Comparison of ENCODE assay signal across 9 cellular contexts in the genomic region with DNA sequence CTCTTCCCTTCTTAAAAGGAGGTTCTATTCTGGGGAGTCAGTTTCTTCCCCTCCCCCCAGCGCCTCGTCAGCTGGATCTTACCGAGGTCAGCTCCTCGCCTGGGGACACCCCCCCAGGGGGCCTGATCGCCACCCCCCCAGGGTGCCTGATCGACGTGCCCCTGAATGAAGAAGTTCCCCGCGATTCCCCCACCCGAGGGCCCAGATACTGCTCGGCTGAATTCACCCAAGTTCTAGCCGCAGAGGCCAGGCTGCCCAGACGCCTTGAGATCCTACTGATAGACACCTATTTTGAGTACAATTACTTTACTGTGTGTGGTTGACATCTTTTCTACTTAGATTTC. TPM values are rescaled to one million over a fixed set of nuclear protein-coding genes. Genes with fewer than 3 reads are reported as not detected.
A peak's percentile ranks its signal among the peaks of the same experiment; 100 is the strongest.
DNase-seq lines count a peak whose midpoint lies in the region; ATAC-seq and TF ChIP-seq lines count a peak whose summit lies in the region.
"Had no signal": no experiment of that assay in that cellular context is flagged by ENCODE, and none has a peak within 500 bp of the region (broad histone marks: within the 10 kb centered on the region; RNA-seq: fewer than 3 reads in every experiment).

No MANE protein-coding gene starts in this region.

- H3K36me3 ChIP-seq in kidney epithelial cell (ENCODE audit: control insufficient read depth, insufficient read depth, low read length) = peaks cover 2% of the 10 kb centered on the region
- H3K36me3 ChIP-seq in thymus (ENCODE audit: control insufficient read depth, insufficient read depth) = no peaks in the 10 kb centered on the region

- no peaks in the 10 kb centered on the region for H3K36me3 Mint-ChIP-seq in activated CD4-positive, alpha-beta T cell treated with anti-CD3 and anti-CD28 coated beads for 36 hours (ENCODE audit: low read depth)
- H3K36me3 Mint-ChIP-seq in activated naive CD4-positive, alpha-beta T cell treated with anti-CD3 and anti-CD28 coated beads, Interleukin-2, amount 50 U/mL, for 72 hours = peaks cover 0 to 6% of the 10 kb centered on the region in 2 donors

- peaks cover 16% of the 10 kb centered on the region for H3K4me1 ChIP-seq in thymus (ENCODE audit: control insufficient read depth, insufficient read depth, low read length)

- H3K27me3 ChIP-seq in kidney epithelial cell (ENCODE audit: control insufficient read depth, insufficient read depth, low read length) = no peaks in the 10 kb centered on the region
- no peaks in the 10 kb centered on the region for H3K27me3 ChIP-seq in thymus (ENCODE audit: control insufficient read depth, insufficient read depth)

- no peaks in the 10 kb centered on the region for H3K9me3 Mint-ChIP-seq in activated CD4-positive, alpha-beta T cell treated with anti-CD3 and anti-CD28 coated beads for 36 hours (ENCODE audit: low read depth)
- no peaks in the 10 kb centered on the region for H3K9me3 Mint-ChIP-seq in activated naive CD4-positive, alpha-beta T cell treated with anti-CD3 and anti-CD28 coated beads, Interleukin-2, amount 50 U/mL, for 72 hours

- H3K4me3 Mint-ChIP-seq in activated CD4-positive, alpha-beta T cell treated with anti-CD3 and anti-CD28 coated beads for 36 hours = peak overlapping the region; percentile 74

- DNase-seq in activated CD4-positive, alpha-beta T cell treated with anti-CD3 and anti-CD28 coated beads for 36 hours = no peak
- DNase-seq in activated CD4-positive, alpha-beta T cell treated with anti-CD3 and anti-CD28 coated beads for 4 hours = no peak
- DNase-seq in activated naive CD4-positive, alpha-beta T cell treated with anti-CD3 and anti-CD28 coated beads, Interleukin-2, amount 50 U/mL, for 72 hours (ENCODE audit: low spot score in 2 of 2) = no peak
- no peak for DNase-seq in kidney epithelial cell (ENCODE audit: low read depth)
- DNase-seq in COLO829 (ENCODE audit: low spot score) = no peak
- no peak for DNase-seq in NCI-H2107 (lab: John Stamatoyannopoulos, UW)
- DNase-seq in DMS 273 (lab: John Stamatoyannopoulos, UW; ENCODE audit: unreplicated experiment) = no peak
- DNase-seq: NCI-H748 treated with DMSO at 0.1 percent for 48 hours had no signal

- no peak overlapping the region for H3K27ac Mint-ChIP-seq in activated CD4-positive, alpha-beta T cell treated with anti-CD3 and anti-CD28 coated beads for 36 hours
- peak overlapping the region; percentile 1 to 73 for H3K27ac Mint-ChIP-seq in activated naive CD4-positive, alpha-beta T cell treated with anti-CD3 and anti-CD28 coated beads, Interleukin-2, amount 50 U/mL, for 72 hours

- WGBS in thymus = 30% methylated on average over 13 of the region's 13 CpGs

- H3K4me3 ChIP-seq in kidney epithelial cell (ENCODE audit: low read depth, low read length) (peak overlapping the region; percentile 61), thymus (ENCODE audit: low read length) (peak overlapping the region; percentile 85)

- CTCF ChIA-PET in activated CD4-positive, alpha-beta T cell treated with anti-CD3 and anti-CD28 coated beads for 36 hours (lab: Charles Lee) = interaction anchor here (1.0 to 1.3 kb wide), 2 partner anchors 10 to 61 kb away, joined by 3 read pairs; no protein-coding TSS in a partner anchor

- no peaks in the 10 kb centered on the region for H3K9me3 ChIP-seq in thymus (ENCODE audit: control insufficient read depth)

- H3K27me3 Mint-ChIP-seq in activated CD4-positive, alpha-beta T cell treated with anti-CD3 and anti-CD28 coated beads for 36 hours = peaks cover 5% of the 10 kb centered on the region

- no peak for ATAC-seq in activated CD4-positive, alpha-beta T cell treated with anti-CD3 and anti-CD28 coated beads for 36 hours
- ATAC-seq in activated naive CD4-positive, alpha-beta T cell treated with anti-CD3 and anti-CD28 coated beads, Interleukin-2, amount 50 U/mL, for 72 hours = no peak

- TF ChIP-seq CTCF in kidney epithelial cell (IDR thresholded peaks at IDR 0.05; ENCODE audit: insufficient read depth, low read length, poor library complexity, severe bottlenecking) = no peak

- H3K27ac ChIP-seq in thymus (ENCODE audit: low read depth) = no peak overlapping the region

- POLR2A ChIA-PET in activated CD4-positive, alpha-beta T cell treated with anti-CD3 and anti-CD28 coated beads for 36 hours (lab: Charles Lee) = no interaction called here

- intact Hi-C loops in activated CD4-positive, alpha-beta T cell treated with anti-CD3 and anti-CD28 coated beads for 36 hours (cut with DNase I, micrococcal nuclease) = loop anchor here (5.0 to 10.0 kb wide), 2 partner anchors 35 to 878 kb away; partner anchors contain the start of gene UBE2I (in 1 of the 2)

- peaks cover 30% of the 10 kb centered on the region for H3K4me1 Mint-ChIP-seq in activated CD4-positive, alpha-beta T cell treated with anti-CD3 and anti-CD28 coated beads for 36 hours

RNA-seq across cellular contexts. Expression of gene RAB11FIP3, which starts 1.4 kb away (rescaled TPM):
- total RNA-seq in activated CD4-positive, alpha-beta T cell treated with anti-CD3 and anti-CD28 coated beads for 36 hours = 10 to 100 TPM; 14.2 to 17.0 TPM
- 10 to 100 TPM; 18.6 to 32.0 TPM for total RNA-seq in activated naive CD4-positive, alpha-beta T cell treated with anti-CD3 and anti-CD28 coated beads, Interleukin-2, amount 50 U/mL, for 72 hours
- 34.5 and 36.2 TPM in 2 replicates for total RNA-seq in kidney epithelial cell
- 26.7 TPM for polyA plus RNA-seq in thymus

RNA-seq across cellular contexts. Expression of gene DECR2, which starts 25.2 kb away (rescaled TPM):
- total RNA-seq in activated CD4-positive, alpha-beta T cell treated with anti-CD3 and anti-CD28 coated beads for 36 hours = 10 to 100 TPM; 11.5 to 13.0 TPM
- total RNA-seq in activated naive CD4-positive, alpha-beta T cell treated with anti-CD3 and anti-CD28 coated beads, Interleukin-2, amount 50 U/mL, for 72 hours = 10 to 100 TPM; 12.6 to 14.6 TPM
- total RNA-seq in kidney epithelial cell = 15.1 and 27.0 TPM in 2 replicates
- 14.2 TPM for polyA plus RNA-seq in thymus

RNA-seq across cellular contexts. Expression of gene NME4, which starts 29.9 kb away (rescaled TPM):
- 10 to 100 TPM; 55.9 to 72.1 TPM for total RNA-seq in activated CD4-positive, alpha-beta T cell treated with anti-CD3 and anti-CD28 coated beads for 36 hours
- 10 to 100 TPM; 15.6 to 58.4 TPM for total RNA-seq in activated naive CD4-positive, alpha-beta T cell treated with anti-CD3 and anti-CD28 coated beads, Interleukin-2, amount 50 U/mL, for 72 hours
- 97.2 and 126 TPM in 2 replicates for total RNA-seq in kidney epithelial cell
- polyA plus RNA-seq in thymus = 34.4 TPM

RNA-seq across cellular contexts. Expression of gene PGAP6, which starts 45.1 kb away (rescaled TPM):
- 10 to 100 TPM; 22.9 to 40.8 TPM for total RNA-seq in activated CD4-positive, alpha-beta T cell treated with anti-CD3 and anti-CD28 coated beads for 36 hours
- total RNA-seq in activated naive CD4-positive, alpha-beta T cell treated with anti-CD3 and anti-CD28 coated beads, Interleukin-2, amount 50 U/mL, for 72 hours = 10 to 100 TPM; 18.5 to 46.1 TPM
- total RNA-seq in kidney epithelial cell = 114 and 160 TPM in 2 replicates
- 47.4 TPM for polyA plus RNA-seq in thymus

RNA-seq across cellular contexts. Expression of gene MRPL28, which starts 56.5 kb away (rescaled TPM):
- total RNA-seq in activated CD4-positive, alpha-beta T cell treated with anti-CD3 and anti-CD28 coated beads for 36 hours = 10 to 100 TPM; 90.2 to 94.4 TPM
- 10 to 100 TPM; 77.9 to 97.7 TPM for total RNA-seq in activated naive CD4-positive, alpha-beta T cell treated with anti-CD3 and anti-CD28 coated beads, Interleukin-2, amount 50 U/mL, for 72 hours
- total RNA-seq in kidney epithelial cell = 107 and 137 TPM in 2 replicates
- 79.4 TPM for polyA plus RNA-seq in thymus
